In genomic region chr1:41108696-41109284, GRCh38 we compare ENCODE assay signal across 8 cellular contexts.
A peak's percentile ranks its signal among the peaks of the same experiment; 100 is the strongest.
DNase-seq lines count a peak whose midpoint lies in the region; ATAC-seq, FAIRE-seq and TF ChIP-seq lines count a peak whose summit lies in the region.

No MANE protein-coding gene starts in this region.

- no peak for TF ChIP-seq EP300 in tibial nerve (IDR thresholded peaks at IDR 0.05)

- H3K27me3 ChIP-seq in colonic mucosa, result no peaks in the 10 kb centered on the region
- no peaks in the 10 kb centered on the region for H3K27me3 ChIP-seq in lung (ENCODE audit: control insufficient read depth, insufficient read depth)
- no peaks in the 10 kb centered on the region for H3K27me3 ChIP-seq in tibial nerve
- no peaks in the 10 kb centered on the region for H3K27me3 ChIP-seq in small intestine (ENCODE audit: control insufficient read depth in 2 of 2, insufficient read depth in 2 of 2, low read length in 2 of 2)

- no peak for FAIRE-seq in small intestine (lab: Jason Lieb, UNC)

- H3K9me3 ChIP-seq in colonic mucosa, result no peaks in the 10 kb centered on the region
- no peaks in the 10 kb centered on the region for H3K9me3 ChIP-seq in lung (ENCODE audit: control insufficient read depth in 2 of 2, insufficient read depth in 1 of 2, low read length in 1 of 2)
- H3K9me3 ChIP-seq in tibial nerve, result no peaks in the 10 kb centered on the region
- no peaks in the 10 kb centered on the region for H3K9me3 ChIP-seq in small intestine (ENCODE audit: control insufficient read depth, low read depth)

- H3K9ac ChIP-seq in colonic mucosa (ENCODE audit: low read depth in 2 of 2, low read length in 2 of 2), result no peak overlapping the region

- no peak for ATAC-seq in lung (ENCODE audit: insufficient read depth, low FRiP score)
- no peak for ATAC-seq in HG02798 (IDR thresholded peaks at IDR 0.05; ENCODE audit: poor library complexity, unreplicated experiment)
- no peak for ATAC-seq in GM19463 (IDR thresholded peaks at IDR 0.05; ENCODE audit: unreplicated experiment)

- H3K27ac ChIP-seq in colonic mucosa (peak overlapping the region; percentile 48), lung (ENCODE audit: low read depth in 1 of 2, low read length in 1 of 2) (peak overlapping the region; percentile 81 to 91), tibial nerve (peak overlapping the region; percentile 88 to 98 (median 94)), small intestine (ENCODE audit: low read depth in 1 of 2, low read length in 1 of 2) (peak overlapping the region in 1 of 2 donors; percentile 65)

- WGBS in lung, 2 donors, result 48 to 66% methylated on average over 1 of the region's 1 CpG
- 54 to 73% methylated on average over 1 of the region's 1 CpG for WGBS in tibial nerve, 2 donors
- 87 to 96% (median 92%) methylated on average over 1 of the region's 1 CpG for WGBS in small intestine, 3 donors

- H3K4me3 ChIP-seq in colonic mucosa (no peak overlapping the region), lung (no peak overlapping the region), tibial nerve (no peak overlapping the region), small intestine (ENCODE audit: low read depth in 1 of 2, low read length in 2 of 2) (no peak overlapping the region)

- H3K4me1 ChIP-seq in colonic mucosa (peaks cover 10% of the 10 kb centered on the region), lung (ENCODE audit: control insufficient read depth in 2 of 2, insufficient read depth in 2 of 2, low read length in 2 of 2) (peaks cover 0 to 20% of the 10 kb centered on the region in 2 donors), tibial nerve (peaks cover 0 to 50% (median 23%) of the 10 kb centered on the region in 4 donors), small intestine (ENCODE audit: control insufficient read depth in 2 of 2, insufficient read depth in 1 of 2, low read depth in 1 of 2, low read length in 1 of 2) (peaks cover 0 to 5% of the 10 kb centered on the region in 2 donors)

- H3K36me3 ChIP-seq in colonic mucosa, result no peaks in the 10 kb centered on the region
- H3K36me3 ChIP-seq in lung (ENCODE audit: control insufficient read depth in 2 of 2, insufficient read depth in 2 of 2, low read length in 2 of 2), result peaks cover 4% of the 10 kb centered on the region in 2 donors
- H3K36me3 ChIP-seq in tibial nerve, result peaks cover 0 to 9% (median 0%) of the 10 kb centered on the region in 3 donors
- H3K36me3 ChIP-seq in small intestine (ENCODE audit: control insufficient read depth in 2 of 2, insufficient read depth in 2 of 2, low read length in 2 of 2), result peaks cover 0 to 5% of the 10 kb centered on the region in 2 donors

- TF ChIP-seq CTCF in colonic mucosa (IDR thresholded peaks at IDR 0.05) (no peak), lung (IDR thresholded peaks at IDR 0.05; ENCODE audit: control extremely low read depth, extremely low read depth) (no peak), tibial nerve (IDR thresholded peaks at IDR 0.05) (no peak)

- intact Hi-C loops in colonic mucosa (cut with DNase I), result no loop called here

- peak; percentile 49 for DNase-seq in NCI-H226
- DNase-seq in colonic mucosa, result no peak
- no peak for DNase-seq in lung (ENCODE audit: low spot score)
- DNase-seq in tibial nerve (ENCODE audit: low spot score in 2 of 2), result peak in 1 of 2 donors; percentile 24
- DNase-seq in NCI-H446 (lab: John Stamatoyannopoulos, UW), result no peak
- no peak for DNase-seq in small intestine

- TF ChIP-seq POLR2A in tibial nerve (IDR thresholded peaks at IDR 0.05), result no peak
